In genomic region chr6:8337147-8337546, GRCh38 we compare ENCODE assay signal across 27 cellular contexts.
DNase-seq lines count a peak whose midpoint lies in the region; ATAC-seq, FAIRE-seq and TF ChIP-seq lines count a peak whose summit lies in the region.
"Had no signal": no experiment of that assay in that cellular context is flagged by ENCODE, and none has a peak within 500 bp of the region (broad histone marks: within the 10 kb centered on the region; RNA-seq: fewer than 3 reads in every experiment).

No MANE protein-coding gene starts in this region.

- no TSS peak for BruUV-seq in GM12878 (replicated peaks; lab: Mats Ljungman, UMichigan)

- H2AFZ ChIP-seq in GM12878 (ENCODE audit: control insufficient read depth, low read depth, low read length): no peak overlapping the region

- H3K4me3 ChIP-seq in GM12878 (no peak overlapping the region), transverse colon (no peak overlapping the region)

- H3K9me3 ChIP-seq in GM12878 (replicated peaks; ENCODE audit: control insufficient read depth, insufficient read depth, low read length) (no peaks in the 10 kb centered on the region), transverse colon (no peaks in the 10 kb centered on the region)
- H3K9me3 ChIP-seq: SK-N-SH had no signal

- 12% methylated on average over 4 of the region's 4 CpGs for WGBS in GM12878 (ENCODE audit: insufficient coverage, insufficient replicate concordance, low lambda C conversion rate, missing lambda C conversion rate)
- WGBS in transverse colon (ENCODE audit: low coverage in 1 of 2), 2 donors: 56 to 67% methylated on average over 4 of the region's 4 CpGs

- no peak for FAIRE-seq in GM12878 (lab: Jason Lieb, UNC)
- FAIRE-seq: GM12891, GM18507, HTR-8/SVneo had no signal

- H3K36me3 ChIP-seq in GM12878 (ENCODE audit: control insufficient read depth in 2 of 2, insufficient read depth in 2 of 2, low read length in 1 of 2) (no peaks in the 10 kb centered on the region), transverse colon (no peaks in the 10 kb centered on the region)

- ATAC-seq in GM18867 (IDR thresholded peaks at IDR 0.05; ENCODE audit: unreplicated experiment) (peak; percentile 83), GM21390 (IDR thresholded peaks at IDR 0.05; ENCODE audit: unreplicated experiment) (peak; percentile 62), HG02938 (IDR thresholded peaks at IDR 0.05; ENCODE audit: unreplicated experiment) (peak; percentile 44), GM12878 (peak; percentile 63)
- ATAC-seq: HCT116, Panc1 had no signal

- SMC1A ChIA-PET in GM12878 (lab: Charles Lee; ENCODE audit: uncharacterized antibody, unreplicated experiment): no interaction called here

- TF ChIP-seq EP300 in GM12878 (IDR thresholded peaks at IDR 0.05; ENCODE audit: borderline replicate concordance in 1 of 2, control insufficient read depth in 1 of 2, low read depth in 2 of 2, low read length in 2 of 2) (no peak), transverse colon (IDR thresholded peaks at IDR 0.05; ENCODE audit: low read depth) (no peak)

- TF ChIP-seq CTCF in GM12878 (IDR thresholded peaks at IDR 0.05 in 2 of 3, conservative IDR thresholded peaks at IDR 0.05 in 1 of 3; ENCODE audit: control insufficient read depth in 2 of 3, extremely low read depth in 1 of 3, insufficient read depth in 1 of 3, low read depth in 3 of 3, low read length in 3 of 3) (no peak), transverse colon (IDR thresholded peaks at IDR 0.05) (no peak)

- no peak for DNase-seq in GM12878 (ENCODE audit: low read depth, low spot score)
- no peak for DNase-seq in islet precursor cell
- no peak for DNase-seq in transverse colon
- no peak for DNase-seq in NCI-H1105 (lab: John Stamatoyannopoulos, UW)
- DNase-seq in DMS 273 treated with DMSO at 0.1 percent for 48 hours (lab: John Stamatoyannopoulos, UW): no peak
- DNase-seq: CD4-positive, CD25-positive, alpha-beta regulatory T cell; COR-L47; DND-41; GOT3; IMR-90; NCI-H1105 treated with DMSO at 0.1 percent for 48 hours; NCI-H2029 treated with DMSO at 0.1 percent for 48 hours; NCI-H226; NCI-H510A treated with DMSO at 0.1 percent for 48 hours; NCI-H748 treated with DMSO at 0.1 percent for 48 hours; NK-92 treated with Interleukin-12 subunit alpha and Interleukin-12 subunit beta, amount 100 ng/mL, for 24 hours; SIG-M5; SK-N-SH had no signal

- no peaks in the 10 kb centered on the region for H3K79me2 ChIP-seq in GM12878 (ENCODE audit: control insufficient read depth, insufficient read depth, low read length)

- POLR2A ChIA-PET in GM12878 (lab: Charles Lee): no interaction called here

- no peak overlapping the region for H3K4me2 ChIP-seq in GM12878 (ENCODE audit: control insufficient read depth, insufficient read depth)
- H3K4me2 ChIP-seq: KMS-11, SK-N-SH had no signal

- TF ChIP-seq POLR2A in GM12878 (IDR thresholded peaks at IDR 0.05; ENCODE audit: low read depth, low read length): no peak
- no peak for TF ChIP-seq POLR2A in transverse colon (IDR thresholded peaks at IDR 0.05)

- CTCF ChIA-PET in GM12878 (lab: Yijun Ruan, JAX): interaction anchor here (0.6 kb wide), 1 partner anchor 12 kb away, joined by 3 read pairs; no protein-coding TSS in a partner anchor

- RAD21 ChIA-PET in GM12878 (lab: Charles Lee; ENCODE audit: unreplicated experiment): no interaction called here

- H4K20me1 ChIP-seq in GM12878 (ENCODE audit: control insufficient read depth, insufficient read depth): no peaks in the 10 kb centered on the region

- H3K27me3 ChIP-seq in GM12878 (replicated peaks in 1 of 2; ENCODE audit: control insufficient read depth in 2 of 2, insufficient read depth in 2 of 2, low read length in 1 of 2): no peaks in the 10 kb centered on the region
- H3K27me3 ChIP-seq in transverse colon: no peaks in the 10 kb centered on the region

- no peak overlapping the region for H3K27ac ChIP-seq in GM12878 (ENCODE audit: control insufficient read depth, insufficient read depth)
- H3K27ac ChIP-seq in transverse colon: no peak overlapping the region
- H3K27ac ChIP-seq: KMS-11 had no signal

- in situ Hi-C loops in GM12878 (cut with MboI): no loop called here
- in situ Hi-C loops in transverse colon (cut with MboI; ENCODE audit: low pct_ligation_motif_present in 1 of 4, low pct_unique_long_range_greater_than_20kb in 1 of 4, low sequenced_read_pairs in 3 of 4): no loop called here

- no peak for TF ChIP-seq RAD21 in GM12878 (IDR thresholded peaks at IDR 0.05; ENCODE audit: insufficient read depth, low read depth, low read length)

- H3K9ac ChIP-seq in GM12878 (ENCODE audit: control insufficient read depth, insufficient read depth, low read length): no peak overlapping the region
- H3K9ac ChIP-seq: KMS-11, SK-N-SH had no signal

- no peaks in the 10 kb centered on the region for H3K4me1 ChIP-seq in GM12878 (ENCODE audit: control insufficient read depth, insufficient read depth, low read length)
- H3K4me1 ChIP-seq in transverse colon: no peaks in the 10 kb centered on the region

- intact Hi-C loops in GM12878 (cut with micrococcal nuclease; ENCODE audit: unreplicated experiment) (no loop called here), transverse colon (cut with DNase I; ENCODE audit: low total_unique reads) (no loop called here)

TF ChIP-seq in GM12878, 131 proteins besides CTCF, POLR2A, EP300 and RAD21:
- TF ChIP-seq GABPA (IDR thresholded peaks at IDR 0.05; ENCODE audit: low read depth) (no peak), NBN (IDR thresholded peaks at IDR 0.05) (no peak)
- TF ChIP-seq, protein P1, sequence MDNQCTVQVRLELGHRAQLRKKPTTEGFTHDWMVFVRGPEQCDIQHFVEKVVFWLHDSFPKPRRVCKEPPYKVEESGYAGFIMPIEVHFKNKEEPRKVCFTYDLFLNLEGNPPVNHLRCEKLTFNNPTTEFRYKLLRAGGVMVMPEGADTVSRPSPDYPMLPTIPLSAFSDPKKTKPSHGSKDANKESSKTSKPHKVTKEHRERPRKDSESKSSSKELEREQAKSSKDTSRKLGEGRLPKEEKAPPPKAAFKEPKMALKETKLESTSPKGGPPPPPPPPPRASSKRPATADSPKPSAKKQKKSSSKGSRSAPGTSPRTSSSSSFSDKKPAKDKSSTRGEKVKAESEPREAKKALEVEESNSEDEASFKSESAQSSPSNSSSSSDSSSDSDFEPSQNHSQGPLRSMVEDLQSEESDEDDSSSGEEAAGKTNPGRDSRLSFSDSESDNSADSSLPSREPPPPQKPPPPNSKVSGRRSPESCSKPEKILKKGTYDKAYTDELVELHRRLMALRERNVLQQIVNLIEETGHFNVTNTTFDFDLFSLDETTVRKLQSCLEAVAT (IDR thresholded peaks at IDR 0.05): no peak
